Comparison of ENCODE assay signal across 15 cellular contexts in genomic region chr18:76984193-76985155, GRCh38.
"Had no signal": no experiment of that assay in that cellular context is flagged by ENCODE, and none has a peak within 500 bp of the region (broad histone marks: within the 10 kb centered on the region; RNA-seq: fewer than 3 reads in every experiment).

No MANE protein-coding gene starts in this region.

- H3K9ac ChIP-seq: neural progenitor cell had no signal

- H3K27ac ChIP-seq: adrenal gland, neural progenitor cell, SJSA1, suprapubic skin had no signal

- H3K9me3 Mint-ChIP-seq: activated T-helper 17 cell treated with anti-CD3 and anti-CD28 coated beads, Interleukin-2, amount 50 U/mL, for 72 hours; neural progenitor cell had no signal

- H3K4me2 ChIP-seq: neural progenitor cell had no signal

- H3K36me3 ChIP-seq: adrenal gland, neural progenitor cell, SJSA1, suprapubic skin had no signal

- DNase-seq: activated CD4-positive, alpha-beta T cell treated with anti-CD3 and anti-CD28 coated beads, Interleukin-2, amount 50 U/mL, for 4 hours; activated CD4-positive, CD25-positive, alpha-beta regulatory T cell treated with anti-CD3 and anti-CD28 coated beads, Interleukin-2, amount 50 U/mL, for 72 hours; activated naive CD4-positive, alpha-beta T cell treated with anti-CD3 and anti-CD28 coated beads, Interleukin-2, amount 50 U/mL, for 16 hours; adrenal gland; central memory CD4-positive, alpha-beta T cell; dermis blood vessel endothelial cell; glutamatergic neuron; stimulated activated CD4-positive, alpha-beta T cell treated with anti-CD3 and anti-CD28 coated beads, Interleukin-1b, Interleukin-23, amount 100 ng/mL, for 48 hours; stimulated activated naive CD4-positive, alpha-beta T cell treated with Interleukin-2 at 50 U/mL for 16 hours; T-helper 9 cell had no signal

- H3K4me3 ChIP-seq: adrenal gland, neural progenitor cell, SJSA1, suprapubic skin had no signal

- H3K4me1 Mint-ChIP-seq: activated T-helper 17 cell treated with anti-CD3 and anti-CD28 coated beads, Interleukin-2, amount 50 U/mL, for 72 hours had no signal

- H3K4me1 ChIP-seq: SJSA1, suprapubic skin had no signal

- H3K27ac Mint-ChIP-seq: activated T-helper 17 cell treated with anti-CD3 and anti-CD28 coated beads, Interleukin-2, amount 50 U/mL, for 72 hours; neural progenitor cell had no signal

- H3K4me3 Mint-ChIP-seq: activated T-helper 17 cell treated with anti-CD3 and anti-CD28 coated beads, Interleukin-2, amount 50 U/mL, for 72 hours; neural progenitor cell had no signal

- H3K27me3 ChIP-seq: adrenal gland, neural progenitor cell, suprapubic skin had no signal

- H3K9me3 ChIP-seq: adrenal gland, SJSA1, suprapubic skin had no signal

- H3K27me3 Mint-ChIP-seq: activated T-helper 17 cell treated with anti-CD3 and anti-CD28 coated beads, Interleukin-2, amount 50 U/mL, for 72 hours had no signal

- FAIRE-seq: endometrium had no signal
